ENCODE assay signal across 16 cellular contexts in genomic region chr2:105380432-105381118, GRCh38. TPM values are rescaled to one million over a fixed set of nuclear protein-coding genes. Genes with fewer than 3 reads are reported as not detected.
DNase-seq lines count a peak whose midpoint lies in the region; ATAC-seq and TF ChIP-seq lines count a peak whose summit lies in the region.
"Had no signal": no experiment of that assay in that cellular context is flagged by ENCODE, and none has a peak within 500 bp of the region (broad histone marks: within the 10 kb centered on the region; RNA-seq: fewer than 3 reads in every experiment).

No MANE protein-coding gene starts in this region.

- no peak overlapping the region for H3K4me3 Mint-ChIP-seq in osteocyte (ENCODE audit: unreplicated experiment)
- H3K4me3 Mint-ChIP-seq: dendritic cell treated with granulocyte-macrophage colony-stimulating factor and Interleukin-4, amounts not matched to agents 40 ng/mL and 50 ng/mL, for 4 days had no signal

- TF ChIP-seq CTCF in heart left ventricle (IDR thresholded peaks at IDR 0.05) (no peak), osteocyte (IDR thresholded peaks at IDR 0.05) (no peak)

- no peak overlapping the region for H3K4me3 ChIP-seq in heart left ventricle
- H3K4me3 ChIP-seq: GM12878 had no signal

- intact Hi-C loops in heart left ventricle (cut with DNase I) = no loop called here
- intact Hi-C loops in cardiac septum (cut with DNase I) = no loop called here

- H3K36me3 Mint-ChIP-seq in osteocyte (ENCODE audit: unreplicated experiment) = peaks cover 72% of the 10 kb centered on the region

- H3K27me3 ChIP-seq in heart left ventricle = no peaks in the 10 kb centered on the region

- H3K4me1 ChIP-seq in heart left ventricle = peaks cover 0 to 100% (median 77%) of the 10 kb centered on the region in 12 donors

- no peaks in the 10 kb centered on the region for H3K9me3 ChIP-seq in heart left ventricle

- H3K36me3 ChIP-seq in heart left ventricle = peaks cover 0 to 86% (median 38%) of the 10 kb centered on the region in 9 donors

- no peaks in the 10 kb centered on the region for H3K27me3 Mint-ChIP-seq in osteocyte (ENCODE audit: unreplicated experiment)

- TF ChIP-seq POLR2A in heart left ventricle (IDR thresholded peaks at IDR 0.05) = no peak

- H3K27ac ChIP-seq in heart left ventricle (peak overlapping the region; percentile 40 to 94 (median 70)), epithelial cell of prostate (peak overlapping the region; percentile 51)

- WGBS in heart left ventricle, 4 donors = 30 to 51% (median 38%) methylated on average over 10 of the region's 10 CpGs

- DNase-seq in heart left ventricle = peak in 2 of 5 donors; percentile 31 to 39
- no peak for DNase-seq in cardiac septum (ENCODE audit: low spot score)
- DNase-seq in epithelial cell of prostate (ENCODE audit: low read depth, low spot score) = no peak
- DNase-seq in osteocyte (ENCODE audit: extremely low spot score, unreplicated experiment) = no peak
- DNase-seq in NCI-H1092 treated with DMSO at 0.1 percent for 48 hours (lab: John Stamatoyannopoulos, UW) = no peak
- DNase-seq: activated CD4-positive, alpha-beta T cell treated with anti-CD3 and anti-CD28 coated beads for 1 hour; DMS 273 treated with DMSO at 0.1 percent for 48 hours; hippocampal formation; MM.1S; NCI-H446 had no signal

- ATAC-seq in heart left ventricle (peak in 3 of 4 donors; percentile 1 to 3 (median 2)), HG02981 (IDR thresholded peaks at IDR 0.05; ENCODE audit: unreplicated experiment) (no peak), HG02970 (IDR thresholded peaks at IDR 0.05; ENCODE audit: low FRiP score, unreplicated experiment) (no peak), HG02870 (IDR thresholded peaks at IDR 0.05; ENCODE audit: unreplicated experiment) (no peak)
- ATAC-seq: GM12878 had no signal

- no peaks in the 10 kb centered on the region for H3K9me3 Mint-ChIP-seq in osteocyte (ENCODE audit: unreplicated experiment)
- H3K9me3 Mint-ChIP-seq: activated T-helper 2 cell treated with anti-CD3 and anti-CD28 coated beads, Interferon-gamma antibody, Interleukin-2, Interleukin-4, amounts not matched to agents 10 μg/mL and 5 μg/mL and 100 μg/mL, durations not matched to agents 14 hours and 24 hours and 36 hours; dendritic cell treated with granulocyte-macrophage colony-stimulating factor and Interleukin-4, amounts not matched to agents 40 ng/mL and 50 ng/mL, for 4 days had no signal

- H3K27ac Mint-ChIP-seq in osteocyte (ENCODE audit: unreplicated experiment) = peak overlapping the region; percentile 86
- H3K27ac Mint-ChIP-seq: activated T-helper 2 cell treated with anti-CD3 and anti-CD28 coated beads, Interferon-gamma antibody, Interleukin-2, Interleukin-4, amounts not matched to agents 10 μg/mL and 5 μg/mL and 100 μg/mL, durations not matched to agents 14 hours and 24 hours and 36 hours had no signal

- peaks cover 64% of the 10 kb centered on the region for H3K4me1 Mint-ChIP-seq in osteocyte (ENCODE audit: unreplicated experiment)

RNA-seq across cellular contexts. Expression of gene FHL2, which starts 18.3 kb away (rescaled TPM):
- total RNA-seq in heart left ventricle (1,000 to 10,000 TPM in 7 of 9 donors, 100 to 1,000 TPM in 2; 649 to 4,692 (median 1,370) TPM), cardiac septum (467 TPM), osteocyte (76.8 and 78.7 TPM in 2 replicates)
- 100 to 1,000 TPM; 669 to 913 TPM for polyA plus RNA-seq in heart left ventricle

RNA-seq across cellular contexts. Expression of gene C2orf49, which starts 43.2 kb away (rescaled TPM):
- total RNA-seq in heart left ventricle = 10 to 100 TPM; 12.1 to 21.7 (median 15.6) TPM
- polyA plus RNA-seq in heart left ventricle = 10 to 100 TPM; 14.5 to 15.7 TPM
- 20.2 TPM for total RNA-seq in cardiac septum
- 19.3 and 20.7 TPM in 2 replicates for total RNA-seq in osteocyte

RNA-seq across cellular contexts. Expression of gene TGFBRAP1, which starts 51.0 kb away (rescaled TPM):
- total RNA-seq in heart left ventricle = 10 to 100 TPM in 7 of 9 donors, 1 to 10 TPM in 2; 7.6 to 20.0 (median 13.1) TPM
- 1 to 10 TPM; 1.8 to 8.2 TPM for polyA plus RNA-seq in heart left ventricle
- 9.8 TPM for total RNA-seq in cardiac septum
- 17.9 and 21.2 TPM in 2 replicates for total RNA-seq in osteocyte

Comparison
In these comparisons a context has a peak if more than half of its experiments do, and no peak if none do; other contexts are left out.
1. ATAC-seq: peak in heart left ventricle (3 of 4); none in HG02981 (single experiment), HG02970 (single experiment) and HG02870 (single experiment).